In the genomic region with DNA sequence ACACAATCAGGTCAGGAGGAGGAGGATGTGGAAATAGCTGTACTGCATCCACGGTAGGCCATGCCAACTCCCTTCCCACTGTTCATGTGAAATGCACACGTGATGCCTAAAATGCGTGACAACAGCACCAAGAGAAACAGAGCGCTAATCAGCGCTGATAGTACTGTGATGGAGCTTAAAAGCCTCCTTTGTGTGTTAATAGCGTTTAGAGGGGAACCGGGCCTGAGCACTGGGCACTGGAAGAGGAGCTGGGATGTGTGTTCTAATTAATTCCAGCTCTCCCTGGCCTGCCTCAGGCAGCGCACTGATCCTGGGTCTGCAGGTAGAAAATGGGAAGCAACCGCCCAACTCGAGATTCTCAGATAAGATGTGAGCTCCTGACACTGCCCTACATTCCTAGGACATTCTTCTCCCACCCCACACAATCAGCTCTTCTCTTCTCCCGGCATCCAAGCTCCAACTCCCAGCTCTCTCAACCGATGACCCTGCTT, we compare ENCODE assay signal across 26 cellular contexts. TPM values are rescaled to one million over a fixed set of nuclear protein-coding genes. Genes with fewer than 3 reads are reported as not detected.
DNase-seq lines count a peak whose midpoint lies in the region; ATAC-seq and TF ChIP-seq lines count a peak whose summit lies in the region.
"Had no signal": no experiment of that assay in that cellular context is flagged by ENCODE, and none has a peak within 500 bp of the region (broad histone marks: within the 10 kb centered on the region; RNA-seq: fewer than 3 reads in every experiment).

No MANE protein-coding gene starts in this region.

- no peak for ATAC-seq in PC-3
- no peak for ATAC-seq in HG03378 (IDR thresholded peaks at IDR 0.05; ENCODE audit: unreplicated experiment)
- ATAC-seq in GM19395 (IDR thresholded peaks at IDR 0.05; ENCODE audit: unreplicated experiment), result no peak
- ATAC-seq: stimulated activated naive B cell treated with anti-CD40 and anti-IgM and Interleukin-4, amounts not matched to agents 10 μg/mL and 1 μg/mL and 100 μg/mL, for 72 hours had no signal

- H3K9me3 ChIP-seq in SK-N-SH, result no peaks in the 10 kb centered on the region
- no peaks in the 10 kb centered on the region for H3K9me3 ChIP-seq in trophoblast cell (ENCODE audit: insufficient read depth, low read depth, low read length)
- no peaks in the 10 kb centered on the region for H3K9me3 ChIP-seq in PC-3 (ENCODE audit: low read length)

- 58% methylated on average over 11 of the region's 12 CpGs for WGBS in SK-N-SH (ENCODE audit: low lambda C conversion rate)
- no CpG with 5 or more reads among the region's 12 CpGs for WGBS in trophoblast cell (ENCODE audit: extremely low coverage, insufficient coverage, insufficient read length)

- no peak overlapping the region for H4K8ac ChIP-seq in trophoblast cell (ENCODE audit: low read depth, low read length)

- H3K4me3 ChIP-seq in SK-N-SH (ENCODE audit: low read depth in 2 of 2, low read length in 1 of 2) (no peak overlapping the region), trophoblast cell (ENCODE audit: low read depth, low read length) (no peak overlapping the region), PC-3 (ENCODE audit: low read length) (no peak overlapping the region)
- H3K4me3 ChIP-seq: dorsolateral prefrontal cortex, PC-9 had no signal

- no peak overlapping the region for H2BK120ac ChIP-seq in trophoblast cell (ENCODE audit: insufficient read depth, low read length, poor library complexity)

- H4K12ac ChIP-seq in trophoblast cell (ENCODE audit: low read depth, low read length), result no peak overlapping the region

- H2BK12ac ChIP-seq in trophoblast cell (ENCODE audit: low read length), result no peak overlapping the region

- H3K4ac ChIP-seq in trophoblast cell (ENCODE audit: low read depth, low read length), result no peak overlapping the region

- H3K27me3 ChIP-seq in SK-N-SH (ENCODE audit: insufficient read depth) (no peaks in the 10 kb centered on the region), trophoblast cell (ENCODE audit: insufficient read depth, low read length) (no peaks in the 10 kb centered on the region), PC-3 (ENCODE audit: low read length) (no peaks in the 10 kb centered on the region)
- H3K27me3 ChIP-seq: dorsolateral prefrontal cortex had no signal

- H2AFZ ChIP-seq in SK-N-SH (ENCODE audit: low read depth) (no peak overlapping the region), trophoblast cell (ENCODE audit: insufficient read depth, low read length, poor library complexity) (no peak overlapping the region), PC-3 (ENCODE audit: low read length) (no peak overlapping the region)
- H2AFZ ChIP-seq: PC-9 had no signal

- no TSS peak for BruUV-seq in PC-3 (replicated peaks; lab: Mats Ljungman, UMichigan)

- H3F3A ChIP-seq in SK-N-SH (replicated peaks; ENCODE audit: insufficient read depth) (no peaks in the 10 kb centered on the region), PC-3 (ENCODE audit: low read length, unreplicated experiment) (no peaks in the 10 kb centered on the region)

- H3K14ac ChIP-seq in trophoblast cell (ENCODE audit: low read length), result no peak overlapping the region

- POLR2A ChIA-PET in SK-N-SH (lab: Yijun Ruan, JAX) (interaction anchor here (1.2 to 1.7 kb wide), 2 partner anchors 10 to 13 kb away, joined by 4 to 12 read pairs; partner anchors contain the start of gene DCTD), PC-3 (lab: Charles Lee; ENCODE audit: unreplicated experiment) (no interaction called here)

- no peak; the same call in 1 of the 2 replicates for TF ChIP-seq RAD21 in SK-N-SH (IDR thresholded peaks at IDR 0.05; ENCODE audit: low read length)

- H3K4me1 ChIP-seq in SK-N-SH (ENCODE audit: control insufficient read depth in 1 of 2, insufficient read depth in 2 of 2, low read depth in 1 of 2, low read length in 1 of 2) (peaks cover 0 to 21% of the 10 kb centered on the region in 2 experiments; a peak in 3 of 4 replicates), trophoblast cell (ENCODE audit: control insufficient read depth in 1 of 2, insufficient read depth in 2 of 2, low read length in 2 of 2) (peaks cover 17 to 22% of the 10 kb centered on the region in 2 experiments), PC-3 (ENCODE audit: insufficient read depth, low read length) (no peaks in the 10 kb centered on the region)

- H2BK5ac ChIP-seq in trophoblast cell (ENCODE audit: low read depth, low read length, poor library complexity), result no peak overlapping the region

- no peak overlapping the region for H4K91ac ChIP-seq in trophoblast cell (ENCODE audit: low read depth, low read length)

- peaks cover 5% of the 10 kb centered on the region for H3K79me1 ChIP-seq in trophoblast cell (ENCODE audit: low read length)

- no peak overlapping the region for H3K18ac ChIP-seq in trophoblast cell (ENCODE audit: low read length)

- TF ChIP-seq EP300 in SK-N-SH (IDR thresholded peaks at IDR 0.05; ENCODE audit: borderline replicate concordance in 1 of 2, low read depth in 1 of 2, low read length in 1 of 2), result peak in 1 of 2 experiments; percentile 79; a peak in 1 of 4 replicates

- no peak overlapping the region for H2AK5ac ChIP-seq in trophoblast cell (ENCODE audit: low read length)

- H3K27ac ChIP-seq in SK-N-SH (ENCODE audit: low read depth in 2 of 2, low read length in 1 of 2) (peak overlapping the region in 1 of 2 experiments; percentile 58; a peak in 2 of 4 replicates), trophoblast cell (ENCODE audit: low read depth, low read length) (peak overlapping the region; percentile 64), PC-3 (ENCODE audit: low read length) (no peak overlapping the region)
- H3K27ac ChIP-seq: 22Rv1, dorsolateral prefrontal cortex, PC-9 had no signal

- no peak overlapping the region for H3K23ac ChIP-seq in trophoblast cell (ENCODE audit: low read length)

- 0 out of 2 replicates have a peak, but pooled peaks cover 3% of the 10 kb centered on the region for H4K20me1 ChIP-seq in SK-N-SH (ENCODE audit: insufficient read depth)
- no peaks in the 10 kb centered on the region for H4K20me1 ChIP-seq in PC-3 (ENCODE audit: low read length)

- TF ChIP-seq CTCF in SK-N-SH (IDR thresholded peaks at IDR 0.05) (no peak), PC-3 (conservative IDR thresholded peaks at IDR 0.05; ENCODE audit: low read depth, low read length) (no peak)

- H3K79me2 ChIP-seq in SK-N-SH (ENCODE audit: insufficient read depth) (peaks cover 39% of the 10 kb centered on the region), trophoblast cell (ENCODE audit: control insufficient read depth, insufficient read depth, low read length, poor library complexity) (no peaks in the 10 kb centered on the region), PC-3 (ENCODE audit: low read length) (no peaks in the 10 kb centered on the region)

- DNase-seq in NCI-H2227 (lab: John Stamatoyannopoulos, UW; ENCODE audit: unreplicated experiment) (peak; percentile 64), NCI-H2227 treated with DMSO at 0.1 percent for 48 hours (lab: John Stamatoyannopoulos, UW) (no peak), SK-N-SH (peak; percentile 81), foreskin melanocyte (peak; percentile 96), trophoblast cell (peak; percentile 44 to 62), PC-3 (no peak)
- DNase-seq: activated CD4-positive, CD25-positive, alpha-beta regulatory T cell treated with anti-CD3 and anti-CD28 coated beads, Interleukin-2, amount 50 U/mL, for 72 hours; activated CD8-positive, alpha-beta memory T cell treated with anti-CD3 and anti-CD28 coated beads for 24 hours; activated naive CD4-positive, alpha-beta T cell treated with anti-CD3 and anti-CD28 coated beads for 36 hours; activated T-cell treated with anti-CD3 and anti-CD28 coated beads, Interleukin-2, amount 50 U/mL, for 24 hours; anterior cingulate cortex; CD4-positive, CD25-positive, alpha-beta regulatory T cell; central memory CD4-positive, alpha-beta T cell; dorsolateral prefrontal cortex; EL; IMR-90; NCI-H1105; NCI-H2029 treated with DMSO at 0.1 percent for 48 hours; NCI-H446; PC-9; SHP77 treated with DMSO at 0.1 percent for 48 hours; stimulated activated CD4-positive, alpha-beta T cell treated with anti-CD3 and anti-CD28 coated beads, Interleukin-4, amount 100 ng/mL, for 1 hour; stimulated activated naive B cell treated with anti-CD40 and anti-IgM and Interleukin-4, amounts not matched to agents 10 μg/mL and 1 μg/mL and 100 μg/mL, for 72 hours had no signal

- H3K36me3 ChIP-seq in SK-N-SH (replicated peaks in 1 of 2; ENCODE audit: control insufficient read depth in 1 of 2, insufficient read depth in 2 of 2, low read length in 1 of 2) (peaks cover 39 to 54% of the 10 kb centered on the region in 2 experiments), trophoblast cell (ENCODE audit: control insufficient read depth in 1 of 2, insufficient read depth in 2 of 2, low read length in 2 of 2) (peaks cover 14 to 22% of the 10 kb centered on the region in 2 experiments), PC-3 (ENCODE audit: low read depth, low read length) (peaks cover 4% of the 10 kb centered on the region)

- CTCF ChIA-PET in SK-N-SH (lab: Yijun Ruan, JAX), result interaction anchor here (1.0 to 1.5 kb wide), 5 partner anchors 14 to 357 kb away, joined by 3 to 6 read pairs (median 4); no protein-coding TSS in a partner anchor
- CTCF ChIA-PET in PC-3 (lab: Charles Lee), result no interaction called here

- intact Hi-C loops in PC-3 (cut with micrococcal nuclease), result no loop called here

- H3K9me2 ChIP-seq in SK-N-SH, result no peaks in the 10 kb centered on the region
- H3K9me2 ChIP-seq in PC-3 (replicated peaks; ENCODE audit: low read length), result no peaks in the 10 kb centered on the region

- H3K4me2 ChIP-seq in SK-N-SH (no peak overlapping the region), trophoblast cell (ENCODE audit: low read length) (peak overlapping the region; percentile 11), PC-3 (ENCODE audit: low read length) (no peak overlapping the region)
- H3K4me2 ChIP-seq: PC-9 had no signal

- H3K9ac ChIP-seq in SK-N-SH, result no peak overlapping the region
- H3K9ac ChIP-seq in trophoblast cell (ENCODE audit: low read length), result no peak overlapping the region
- no peak overlapping the region for H3K9ac ChIP-seq in PC-3 (ENCODE audit: low read length)

TF ChIP-seq in SK-N-SH, 30 proteins besides CTCF, POLR2A, EP300 and RAD21 (continues in another document):
- peak; percentile 96 for TF ChIP-seq GATA2 (CRISPR knock-in tag; IDR thresholded peaks at IDR 0.05)
- no peak for TF ChIP-seq JUND (IDR thresholded peaks at IDR 0.05)
- no peak for TF ChIP-seq NFIC (IDR thresholded peaks at IDR 0.05; ENCODE audit: borderline replicate concordance)
- TF ChIP-seq TCF12 (IDR thresholded peaks at IDR 0.05), result peak; percentile 43; the same call in 1 of the 2 replicates
- TF ChIP-seq, protein P1, sequence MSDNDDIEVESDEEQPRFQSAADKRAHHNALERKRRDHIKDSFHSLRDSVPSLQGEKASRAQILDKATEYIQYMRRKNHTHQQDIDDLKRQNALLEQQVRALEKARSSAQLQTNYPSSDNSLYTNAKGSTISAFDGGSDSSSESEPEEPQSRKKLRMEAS (IDR thresholded peaks at IDR 0.05; ENCODE audit: low read depth), result no peak
- TF ChIP-seq TEAD4 (IDR thresholded peaks at IDR 0.05; ENCODE audit: borderline replicate concordance, insufficient read depth), result no peak
- no peak for TF ChIP-seq NRF1 (IDR thresholded peaks at IDR 0.05; ENCODE audit: low read depth, low read length)

RNA-seq across cellular contexts. Expression of gene DCTD, which starts 12.9 kb away (rescaled TPM):
- 123 and 145 TPM in 2 replicates for polyA plus RNA-seq in SK-N-SH (2012; rRNA removed)
- 144 and 145 TPM in 2 replicates for polyA plus RNA-seq in SK-N-SH (2012; cell fraction: cytosol; rRNA removed)
- 170 and 193 TPM in 2 replicates for polyA plus RNA-seq in SK-N-SH (2012; cell fraction: nucleus; rRNA removed)
- 70.6 and 71.2 TPM in 2 replicates for polyA plus RNA-seq in trophoblast cell (2013)
- 58.1 and 62.3 TPM in 2 replicates for total RNA-seq in PC-3 (2014; rRNA removed)

Comparison
In these comparisons a context has a peak if more than half of its experiments do, and no peak if none do; other contexts are left out.
1. DNase-seq: peak in NCI-H2227 (single experiment), SK-N-SH (single experiment), foreskin melanocyte (single experiment) and trophoblast cell (2 of 2); none in NCI-H2227 treated with DMSO at 0.1 percent for 48 hours (single experiment) and PC-3 (single experiment).